In genomic region chr1:161491472-161491871, GRCh38 we compare ENCODE assay signal across 22 cellular contexts. TPM values are rescaled to one million over a fixed set of nuclear protein-coding genes. Genes with fewer than 3 reads are reported as not detected.
DNase-seq lines count a peak whose midpoint lies in the region; ATAC-seq and TF ChIP-seq lines count a peak whose summit lies in the region.
"Had no signal": no experiment of that assay in that cellular context is flagged by ENCODE, and none has a peak within 500 bp of the region (broad histone marks: within the 10 kb centered on the region; RNA-seq: fewer than 3 reads in every experiment).

No MANE protein-coding gene starts in this region.

- TF ChIP-seq CTCF in mucosa of descending colon (IDR thresholded peaks at IDR 0.05): no peak

- in situ Hi-C loops in KBM-7 (cut with MboI; ENCODE audit: low pct_unique_long_range_greater_than_20kb, low sequenced_read_pairs): no loop called here

- no peaks in the 10 kb centered on the region for H3K36me3 ChIP-seq in mucosa of descending colon (ENCODE audit: low read depth)
- H3K36me3 ChIP-seq: SJSA1, transverse colon had no signal

- no peaks in the 10 kb centered on the region for H3K9me3 ChIP-seq in mucosa of descending colon
- H3K9me3 ChIP-seq: body of pancreas, SJSA1, transverse colon had no signal

- no peak overlapping the region for H3K4me3 ChIP-seq in mucosa of descending colon
- H3K4me3 ChIP-seq: body of pancreas, SJSA1, transverse colon had no signal

- H3K4me1 ChIP-seq in mucosa of descending colon (ENCODE audit: low read depth): no peaks in the 10 kb centered on the region
- H3K4me1 ChIP-seq: body of pancreas, SJSA1 had no signal

- no peak for ATAC-seq in HG03342 (IDR thresholded peaks at IDR 0.05; ENCODE audit: unreplicated experiment)
- ATAC-seq in mucosa of descending colon: no peak
- ATAC-seq: activated naive CD8-positive, alpha-beta T cell treated with anti-CD3 and anti-CD28 coated beads, Interleukin-2, amount 50 U/mL, for 24 hours; body of pancreas; left colon; stimulated activated naive CD8-positive, alpha-beta T cell treated with anti-CD3 and anti-CD28 coated beads, Interleukin-15, amount 100 ng/mL, for 72 hours had no signal

- no peak for TF ChIP-seq POLR2A in erythroblast (IDR thresholded peaks at IDR 0.05; ENCODE audit: low read length)

- intact Hi-C loops in mucosa of descending colon (cut with DNase I, micrococcal nuclease): no loop called here

- DNase-seq in GF-D8 (lab: John Stamatoyannopoulos, UW): peak; percentile 39
- peak; percentile 64 for DNase-seq in KBM-7
- DNase-seq in SIG-M5 treated with dmso at 0.1 percent for 504 hours (lab: John Stamatoyannopoulos, UW; ENCODE audit: unreplicated experiment): peak; percentile 95
- peak; percentile 66 to 68 for DNase-seq in erythroblast (lab: John Stamatoyannopoulos, UW)
- DNase-seq in AG20443 (ENCODE audit: low spot score): no peak
- DNase-seq in dedifferentiated amniotic fluid mesenchymal stem cell (ENCODE audit: extremely low spot score): no peak
- no peak for DNase-seq in mucosa of descending colon
- DNase-seq: activated CD4-positive, CD25-positive, alpha-beta regulatory T cell treated with anti-CD3 and anti-CD28 coated beads, Interleukin-2, amount 50 U/mL, for 72 hours; activated naive CD8-positive, alpha-beta T cell treated with anti-CD3 and anti-CD28 coated beads, Interleukin-2, amount 50 U/mL, for 24 hours; body of pancreas; DMS79; left colon; NCI-H146; NCI-H69; stimulated activated naive CD8-positive, alpha-beta T cell treated with anti-CD3 and anti-CD28 coated beads, Interleukin-15, amount 100 ng/mL, for 72 hours; transverse colon had no signal

RNA-seq across cellular contexts. Expression of gene FCGR2A, which starts 13.8 kb away (rescaled TPM):
- 10 to 100 TPM in 2 of 3 donors, 1 to 10 TPM in 1; 7.7 to 25.0 (median 23.7) TPM for total RNA-seq in mucosa of descending colon
- total RNA-seq: neural crest cell, pulmonary artery endothelial cell had no signal

RNA-seq across cellular contexts. Expression of gene HSPA6, which starts 32.9 kb away (rescaled TPM):
- total RNA-seq in mucosa of descending colon: 1 to 10 TPM in 2 of 3 donors, under 1 TPM in 1; 0.61 to 2.0 (median 1.8) TPM
- total RNA-seq: neural crest cell had no signal

RNA-seq across cellular contexts. Expression of gene FCGR3A, which starts 58.1 kb away (rescaled TPM):
- total RNA-seq in mucosa of descending colon: 10 to 100 TPM in 2 of 3 donors, 1 to 10 TPM in 1; 1.1 to 23.1 (median 19.8) TPM
- total RNA-seq: fibroblast of lung, H4, neural crest cell, pulmonary artery endothelial cell, SJSA1 had no signal

Comparison
In these comparisons a context has a peak if more than half of its experiments do, and no peak if none do; other contexts are left out.
1. DNase-seq: peak in GF-D8 (single experiment), KBM-7 (single experiment), SIG-M5 treated with dmso at 0.1 percent for 504 hours (single experiment) and erythroblast (2 of 2); none in AG20443 (single experiment), dedifferentiated amniotic fluid mesenchymal stem cell (single experiment) and mucosa of descending colon (0 of 3).